In the genomic region with DNA sequence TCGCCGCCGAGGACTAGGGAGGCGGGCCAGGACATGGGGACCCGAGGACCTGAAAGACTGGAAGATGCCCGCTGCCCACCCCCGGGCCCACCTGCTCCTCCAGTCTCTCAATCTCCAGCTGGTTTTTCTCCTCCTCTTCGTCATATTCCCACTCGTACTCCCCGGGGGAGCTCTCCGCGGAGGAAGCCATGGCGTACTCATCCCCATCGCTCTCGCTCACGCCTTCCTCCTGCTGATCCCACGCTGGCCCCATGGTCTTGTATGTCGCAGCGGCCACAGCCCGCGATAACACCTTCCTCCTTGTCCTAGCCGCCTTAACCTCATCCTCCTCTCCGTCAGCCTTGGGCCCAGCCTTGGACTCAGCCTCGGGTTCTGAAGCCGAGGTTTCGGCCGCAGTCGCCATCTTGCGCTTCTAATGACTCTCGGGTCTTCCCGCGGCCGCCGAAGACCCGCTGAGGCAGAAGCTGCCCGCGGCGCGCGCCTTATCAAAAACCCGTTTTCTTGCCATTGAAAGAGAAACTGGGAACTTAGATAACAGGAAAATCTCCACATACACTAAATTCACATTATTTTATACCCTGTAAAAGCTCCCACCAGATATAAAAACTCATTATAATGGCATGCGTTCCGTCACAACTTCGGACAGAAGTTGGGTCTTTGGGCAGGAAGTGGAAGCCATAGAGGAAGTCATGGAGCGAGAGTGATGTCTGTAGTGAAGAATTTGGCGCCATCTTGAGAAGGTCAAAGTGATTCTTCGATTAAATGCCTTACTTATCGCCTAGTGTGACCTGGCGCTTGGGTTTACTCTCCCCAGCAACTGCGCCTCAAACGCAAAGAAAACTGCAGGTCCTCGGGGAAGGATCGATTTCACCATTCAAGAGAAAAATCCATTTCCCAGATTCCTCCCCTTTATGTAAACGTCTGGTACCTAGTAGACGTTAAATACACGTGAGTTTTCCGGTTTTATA, we compare ENCODE assay signal across 8 cellular contexts. TPM values are rescaled to one million over a fixed set of nuclear protein-coding genes. Genes with fewer than 3 reads are reported as not detected.
A peak's percentile ranks its signal among the peaks of the same experiment; 100 is the strongest.
DNase-seq lines count a peak whose midpoint lies in the region; ATAC-seq and TF ChIP-seq lines count a peak whose summit lies in the region.

A gene with protein sequence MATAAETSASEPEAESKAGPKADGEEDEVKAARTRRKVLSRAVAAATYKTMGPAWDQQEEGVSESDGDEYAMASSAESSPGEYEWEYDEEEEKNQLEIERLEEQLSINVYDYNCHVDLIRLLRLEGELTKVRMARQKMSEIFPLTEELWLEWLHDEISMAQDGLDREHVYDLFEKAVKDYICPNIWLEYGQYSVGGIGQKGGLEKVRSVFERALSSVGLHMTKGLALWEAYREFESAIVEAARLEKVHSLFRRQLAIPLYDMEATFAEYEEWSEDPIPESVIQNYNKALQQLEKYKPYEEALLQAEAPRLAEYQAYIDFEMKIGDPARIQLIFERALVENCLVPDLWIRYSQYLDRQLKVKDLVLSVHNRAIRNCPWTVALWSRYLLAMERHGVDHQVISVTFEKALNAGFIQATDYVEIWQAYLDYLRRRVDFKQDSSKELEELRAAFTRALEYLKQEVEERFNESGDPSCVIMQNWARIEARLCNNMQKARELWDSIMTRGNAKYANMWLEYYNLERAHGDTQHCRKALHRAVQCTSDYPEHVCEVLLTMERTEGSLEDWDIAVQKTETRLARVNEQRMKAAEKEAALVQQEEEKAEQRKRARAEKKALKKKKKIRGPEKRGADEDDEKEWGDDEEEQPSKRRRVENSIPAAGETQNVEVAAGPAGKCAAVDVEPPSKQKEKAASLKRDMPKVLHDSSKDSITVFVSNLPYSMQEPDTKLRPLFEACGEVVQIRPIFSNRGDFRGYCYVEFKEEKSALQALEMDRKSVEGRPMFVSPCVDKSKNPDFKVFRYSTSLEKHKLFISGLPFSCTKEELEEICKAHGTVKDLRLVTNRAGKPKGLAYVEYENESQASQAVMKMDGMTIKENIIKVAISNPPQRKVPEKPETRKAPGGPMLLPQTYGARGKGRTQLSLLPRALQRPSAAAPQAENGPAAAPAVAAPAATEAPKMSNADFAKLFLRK (minus strand): TSS at position 422 of the 968 bp plus-strand sequence. CDS start 19 bp downstream, at position 403.

- no peaks in the 10 kb centered on the region for H3K9me3 ChIP-seq in spleen

- intact Hi-C loops in spleen (cut with DNase I; ENCODE audit: low total_unique reads) = loop anchor here (10.0 kb wide), 2 partner anchors 104 to 534 kb away; partner anchors contain the start of genes ALKBH2 and UNG

- no peak for TF ChIP-seq CTCF in spleen (IDR thresholded peaks at IDR 0.05 in 8 of 11, conservative IDR thresholded peaks at IDR 0.05 in 3 of 11)

- peaks cover 53 to 89% (median 78%) of the 10 kb centered on the region in 6 donors for H3K4me1 ChIP-seq in spleen

- peak within 1 kb of the TSS; percentile 67 to 99 (median 92) for H3K4me3 ChIP-seq in spleen

- no peaks in the 10 kb centered on the region for H3K27me3 ChIP-seq in spleen (replicated peaks in 1 of 7)

- peaks cover 4 to 46% (median 25%) of the 10 kb centered on the region in 6 donors for H3K36me3 ChIP-seq in spleen

- peak in 1 of 3 donors; percentile 19 for TF ChIP-seq POLR2A in spleen (IDR thresholded peaks at IDR 0.05)

- WGBS in spleen, 5 donors = 0% methylated on average over 53 to 57 of the region's 57 CpGs

- DNase-seq in AG08395 (ENCODE audit: low spot score) (peak; percentile 82), NCI-H345 (lab: John Stamatoyannopoulos, UW) (peak; percentile 87), iris pigment epithelial cell (ENCODE audit: low read depth) (peak; percentile 90), spleen (peak; percentile 95)
- DNase-seq in activated CD4-positive, CD25-positive, alpha-beta regulatory T cell (lab: John Stamatoyannopoulos, UW) = peak; percentile 55 to 65 (median 60)
- DNase-seq in central memory CD4-positive, alpha-beta T cell = peak; percentile 85

- H3K27ac ChIP-seq in spleen = peak within 1 kb of the TSS; percentile 90 to 98 (median 94)

- ATAC-seq in GM18909 (IDR thresholded peaks at IDR 0.05; ENCODE audit: poor library complexity, unreplicated experiment) = peak; percentile 46
- ATAC-seq in HG03159 (IDR thresholded peaks at IDR 0.05; ENCODE audit: unreplicated experiment) = peak; percentile 42

RNA-seq across cellular contexts. Expression of the gene that starts here (rescaled TPM):
- 100 to 1,000 TPM in 1 of 7 donors, 10 to 100 TPM in 6; 61.4 to 118 (median 72.1) TPM for total RNA-seq in spleen
- 10 to 100 TPM; 13.1 to 19.8 (median 14.6) TPM for polyA plus RNA-seq in spleen

Comparison
In these comparisons a context has a peak if more than half of its experiments do, and no peak if none do; other contexts are left out.
1. Peak in every context shown above with its lines: DNase-seq, ATAC-seq, H3K4me3 ChIP-seq and H3K27ac ChIP-seq.